In the genomic region with DNA sequence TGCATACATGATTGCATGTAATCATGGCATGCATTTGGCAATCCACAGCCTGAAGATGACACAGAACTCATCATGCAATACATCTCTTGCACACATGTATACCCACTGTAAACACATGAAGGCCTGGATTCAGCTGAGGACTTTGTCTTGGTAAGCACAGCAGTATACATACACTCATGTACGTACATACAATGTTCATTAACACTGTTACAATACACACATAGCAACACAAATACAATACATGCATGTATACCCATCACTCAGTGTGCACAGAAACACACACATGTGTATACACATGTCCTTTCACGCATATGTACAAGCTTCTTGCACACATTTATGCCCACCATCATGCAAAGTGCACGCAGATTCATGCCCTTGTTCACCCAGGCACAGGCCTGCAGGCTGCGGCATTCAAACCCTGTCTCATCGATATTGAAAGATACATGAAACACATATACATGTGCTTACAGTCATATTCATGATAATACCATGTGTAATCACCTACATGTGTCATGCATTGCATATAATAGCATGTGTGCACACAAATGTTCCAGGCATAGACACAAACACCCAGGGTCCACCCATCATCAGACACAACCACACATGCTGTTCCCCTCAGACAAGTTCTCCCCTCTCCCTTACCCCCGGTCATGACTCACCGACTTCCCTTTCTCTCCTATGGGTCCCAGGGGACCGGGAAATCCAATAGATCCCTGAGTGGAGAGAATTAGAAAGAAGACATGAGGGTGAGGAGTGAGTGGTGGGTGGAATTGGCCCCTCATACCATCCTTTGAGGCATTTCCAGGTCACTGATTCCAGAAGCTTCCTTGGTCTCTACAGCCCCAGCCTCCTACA, we compare ENCODE assay signal across 19 cellular contexts. TPM values are rescaled to one million over a fixed set of nuclear protein-coding genes. Genes with fewer than 3 reads are reported as not detected.
DNase-seq lines count a peak whose midpoint lies in the region; ATAC-seq and TF ChIP-seq lines count a peak whose summit lies in the region.
"Had no signal": no experiment of that assay in that cellular context is flagged by ENCODE, and none has a peak within 500 bp of the region (broad histone marks: within the 10 kb centered on the region; RNA-seq: fewer than 3 reads in every experiment).

No MANE protein-coding gene starts in this region.

- H3K27me3 ChIP-seq in dorsolateral prefrontal cortex, result peaks cover 0 to 6% (median 0%) of the 10 kb centered on the region in 45 donors

- no peak for TF ChIP-seq CTCF in dorsolateral prefrontal cortex (IDR thresholded peaks at IDR 0.05 in 54 of 56, conservative IDR thresholded peaks at IDR 0.05 in 2 of 56; ENCODE audit: low read depth in 1 of 56, partially characterized antibody in 56 of 56)

- H3K27ac ChIP-seq in dorsolateral prefrontal cortex, result peak overlapping the region in 11 of 59 donors; percentile 7 to 59 (median 32)

- H3K4me3 ChIP-seq in dorsolateral prefrontal cortex (peak overlapping the region in 32 of 59 donors; percentile 0 to 60 (median 29)), skeletal muscle cell (ENCODE audit: low read depth, low read length) (no peak overlapping the region)
- H3K4me3 ChIP-seq: K562 had no signal

- DNase-seq in EL (peak; percentile 11), LHCN-M2 (ENCODE audit: low read depth) (peak; percentile 39), dorsolateral prefrontal cortex (no peak), skeletal muscle cell (ENCODE audit: low read depth) (peak; percentile 31), HT-29 (ENCODE audit: low spot score) (no peak), occipital lobe (lab: John Stamatoyannopoulos, UW) (no peak)
- DNase-seq: ACHN; CD4-positive, alpha-beta memory T cell; DMS79 treated with DMSO at 0.1 percent for 48 hours; GDM1; HFFc6; NCI-H1048; NCI-H1436 treated with DMSO at 0.1 percent for 48 hours; NCI-H2029 treated with DMSO at 0.1 percent for 48 hours; NCI-H510A treated with DMSO at 0.1 percent for 48 hours had no signal

- intact Hi-C loops in dorsolateral prefrontal cortex (cut with DNase I), result no loop called here

- no peak for ATAC-seq in GM18909 (IDR thresholded peaks at IDR 0.05; ENCODE audit: poor library complexity, unreplicated experiment)
- ATAC-seq: K562, Panc1 had no signal

RNA-seq across cellular contexts. Expression of gene COL5A3, which starts 28.7 kb away (rescaled TPM):
- total RNA-seq in LHCN-M2 (2014; rRNA removed) (0.58 and 0.80 TPM in 2 replicates), dorsolateral prefrontal cortex (100 to 1,000 TPM in 1 of 120 experiments, 10 to 100 TPM in 118, 1 to 10 TPM in 1; 9.4 to 144 (median 31.3) TPM), occipital lobe (1.2 TPM)
- 0.18 TPM for polyA plus RNA-seq in LHCN-M2 (2012)
- not detected in 2 replicates for total RNA-seq in HT-29 (2014; rRNA removed; shearing (Covaris generic))
- total RNA-seq: H4 had no signal

RNA-seq across cellular contexts. Expression of gene RDH8, which starts 31.6 kb away (rescaled TPM):
- total RNA-seq in LHCN-M2 (2014; rRNA removed) (not detected in 2 replicates), dorsolateral prefrontal cortex (not detected), occipital lobe (not detected)
- polyA plus RNA-seq in LHCN-M2 (2012), result not detected
- not detected in 2 replicates for total RNA-seq in HT-29 (2014; rRNA removed; shearing (Covaris generic))
- total RNA-seq: CD4-positive, alpha-beta memory T cell; H4; HFFc6; K562 had no signal
- polyA plus RNA-seq: CD4-positive, alpha-beta memory T cell; K562 had no signal

RNA-seq across cellular contexts. Expression of gene OLFM2, which starts 45.3 kb away (rescaled TPM):
- total RNA-seq in LHCN-M2 (2014; rRNA removed) (0.06 TPM in 1 of 2 replicates, not detected in the other), dorsolateral prefrontal cortex (100 to 1,000 TPM in 76 of 120 experiments, 10 to 100 TPM in 44; 50.2 to 350 (median 106) TPM), occipital lobe (121 TPM)
- polyA plus RNA-seq in LHCN-M2 (2012), result 0.05 TPM
- not detected in 2 replicates for total RNA-seq in HT-29 (2014; rRNA removed; shearing (Covaris generic))

Comparison
In these comparisons a context has a peak if more than half of its experiments do, and no peak if none do; other contexts are left out.
1. DNase-seq: peak in EL (single experiment), LHCN-M2 (single experiment) and skeletal muscle cell (single experiment); none in dorsolateral prefrontal cortex (0 of 10), HT-29 (single experiment) and occipital lobe (single experiment).
2. RNA of gene OLFM2, which starts 45.3 kb away (total RNA-seq): 121 TPM in occipital lobe (single experiment) and 50.2 to 350 TPM in dorsolateral prefrontal cortex; 0.06 TPM in LHCN-M2 and not detected in HT-29; every median in the first group is over 10 times any median in the second.